1 cellular context compared by ENCODE assay signal in the genomic region with DNA sequence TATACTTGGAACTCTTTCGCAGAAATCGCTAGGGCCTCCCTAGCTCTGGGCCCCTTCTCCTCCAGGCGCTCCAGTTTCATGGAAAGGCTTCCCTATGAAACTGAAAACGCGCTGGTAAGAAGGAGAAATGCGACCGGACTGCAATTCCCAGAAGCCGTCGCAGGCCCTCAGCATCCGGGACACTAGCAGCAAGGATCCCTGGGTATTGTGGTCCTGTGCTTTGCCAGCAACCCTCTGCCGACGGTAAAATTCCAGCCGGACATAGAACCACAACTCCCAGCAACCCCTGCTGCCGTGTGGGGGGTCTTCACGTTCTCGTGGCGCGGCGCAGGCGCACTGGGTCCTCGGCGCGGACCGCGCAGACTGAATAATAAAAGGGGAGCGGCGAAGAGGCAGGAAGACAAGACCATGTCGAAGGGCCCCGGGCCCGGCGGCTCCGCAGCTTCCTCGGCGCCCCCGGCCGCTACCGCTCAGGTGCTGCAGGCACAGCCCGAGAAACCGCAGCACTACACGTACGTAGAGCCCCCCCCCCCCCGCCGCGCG.
TF ChIP-seq lines count a peak whose summit lies in the region.

A gene with protein sequence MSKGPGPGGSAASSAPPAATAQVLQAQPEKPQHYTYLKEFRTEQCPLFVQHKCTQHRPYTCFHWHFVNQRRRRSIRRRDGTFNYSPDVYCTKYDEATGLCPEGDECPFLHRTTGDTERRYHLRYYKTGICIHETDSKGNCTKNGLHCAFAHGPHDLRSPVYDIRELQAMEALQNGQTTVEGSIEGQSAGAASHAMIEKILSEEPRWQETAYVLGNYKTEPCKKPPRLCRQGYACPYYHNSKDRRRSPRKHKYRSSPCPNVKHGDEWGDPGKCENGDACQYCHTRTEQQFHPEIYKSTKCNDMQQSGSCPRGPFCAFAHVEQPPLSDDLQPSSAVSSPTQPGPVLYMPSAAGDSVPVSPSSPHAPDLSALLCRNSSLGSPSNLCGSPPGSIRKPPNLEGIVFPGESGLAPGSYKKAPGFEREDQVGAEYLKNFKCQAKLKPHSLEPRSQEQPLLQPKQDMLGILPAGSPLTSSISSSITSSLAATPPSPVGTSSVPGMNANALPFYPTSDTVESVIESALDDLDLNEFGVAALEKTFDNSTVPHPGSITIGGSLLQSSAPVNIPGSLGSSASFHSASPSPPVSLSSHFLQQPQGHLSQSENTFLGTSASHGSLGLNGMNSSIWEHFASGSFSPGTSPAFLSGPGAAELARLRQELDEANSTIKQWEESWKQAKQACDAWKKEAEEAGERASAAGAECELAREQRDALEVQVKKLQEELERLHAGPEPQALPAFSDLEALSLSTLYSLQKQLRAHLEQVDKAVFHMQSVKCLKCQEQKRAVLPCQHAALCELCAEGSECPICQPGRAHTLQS (plus strand): TSS at position 334 of the 543 bp plus-strand sequence. CDS start 75 bp downstream, at position 409.

TF ChIP-seq in IMR-90, 13 proteins besides CTCF, POLR2A, EP300 and RAD21:
- TF ChIP-seq BHLHE40 (IDR thresholded peaks at IDR 0.05; ENCODE audit: low read depth, low read length) (peak; percentile 59; the same call in 1 of the 2 replicates), FOS (IDR thresholded peaks at IDR 0.05; ENCODE audit: low read depth, low read length) (peak; percentile 84; the same call in 1 of the 2 replicates), RFX5 (IDR thresholded peaks at IDR 0.05; ENCODE audit: low read depth, low read length) (no peak)
